In genomic region chr1:246727594-246727993, GRCh38 we compare ENCODE assay signal across 23 cellular contexts. TPM values are rescaled to one million over a fixed set of nuclear protein-coding genes. Genes with fewer than 3 reads are reported as not detected.
A peak's percentile ranks its signal among the peaks of the same experiment; 100 is the strongest.
DNase-seq lines count a peak whose midpoint lies in the region; ATAC-seq and TF ChIP-seq lines count a peak whose summit lies in the region.
"Had no signal": no experiment of that assay in that cellular context is flagged by ENCODE, and none has a peak within 500 bp of the region (broad histone marks: within the 10 kb centered on the region; RNA-seq: fewer than 3 reads in every experiment).

No MANE protein-coding gene starts in this region.

- H3K9me3 Mint-ChIP-seq in stimulated activated effector memory CD8-positive, alpha-beta T cell treated with anti-CD3 and anti-CD28 coated beads, Interleukin-12 subunit alpha, Interleukin-12 subunit beta, amount 100 ng/mL, for 72 hours, result peaks cover 20% of the 10 kb centered on the region

- peak overlapping the region; percentile 31 for H2BK5ac ChIP-seq in mesenchymal stem cell (ENCODE audit: low read depth, low read length, poor library complexity, severe bottlenecking)

- H3K36me3 Mint-ChIP-seq in stimulated activated effector memory CD8-positive, alpha-beta T cell treated with anti-CD3 and anti-CD28 coated beads, Interleukin-12 subunit alpha, Interleukin-12 subunit beta, amount 100 ng/mL, for 72 hours, result peaks cover 61% of the 10 kb centered on the region

- peak overlapping the region in 1 of 2 experiments; percentile 29 for H2BK12ac ChIP-seq in mesenchymal stem cell (ENCODE audit: low read length in 2 of 2)

- no peak overlapping the region for H3K14ac ChIP-seq in mesenchymal stem cell (ENCODE audit: low read length in 2 of 2)

- H2BK15ac ChIP-seq in mesenchymal stem cell (ENCODE audit: low read depth, poor library complexity, severe bottlenecking), result peak overlapping the region; percentile 65

- intact Hi-C loops in esophagus muscularis mucosa (cut with DNase I) (no loop called here), thyroid gland (cut with DNase I) (no loop called here)

- no peak overlapping the region for H3K4me3 Mint-ChIP-seq in stimulated activated effector memory CD8-positive, alpha-beta T cell treated with anti-CD3 and anti-CD28 coated beads, Interleukin-12 subunit alpha, Interleukin-12 subunit beta, amount 100 ng/mL, for 72 hours

- no peak overlapping the region for H3K27ac Mint-ChIP-seq in stimulated activated effector memory CD8-positive, alpha-beta T cell treated with anti-CD3 and anti-CD28 coated beads, Interleukin-12 subunit alpha, Interleukin-12 subunit beta, amount 100 ng/mL, for 72 hours

- H2AK5ac ChIP-seq in mesenchymal stem cell (ENCODE audit: low read length, severe bottlenecking), result peak overlapping the region; percentile 98

- ATAC-seq in stimulated activated effector memory CD8-positive, alpha-beta T cell treated with anti-CD3 and anti-CD28 coated beads, Interleukin-12 subunit alpha, Interleukin-12 subunit beta, amount 100 ng/mL, for 72 hours, result no peak
- ATAC-seq: HCT116 had no signal

- H3F3A ChIP-seq in Loucy (ENCODE audit: low read depth), result no peaks in the 10 kb centered on the region

- H3K23ac ChIP-seq in mesenchymal stem cell (ENCODE audit: low read length in 2 of 2), result no peak overlapping the region

- peaks cover 19% of the 10 kb centered on the region for H3K79me1 ChIP-seq in mesenchymal stem cell (replicated peaks; ENCODE audit: low read length, poor library complexity, severe bottlenecking)

- H3K4me3 ChIP-seq in Loucy (ENCODE audit: low read length, poor library complexity, severe bottlenecking), result peak overlapping the region; percentile 5
- no peak overlapping the region for H3K4me3 ChIP-seq in esophagus muscularis mucosa
- no peak overlapping the region for H3K4me3 ChIP-seq in mesenchymal stem cell (ENCODE audit: insufficient read depth in 1 of 2, low read depth in 1 of 2, low read length in 2 of 2)
- no peak overlapping the region for H3K4me3 ChIP-seq in thyroid gland (replicated peaks in 1 of 3)
- H3K4me3 ChIP-seq in hepatocyte, result no peak overlapping the region
- H3K4me3 ChIP-seq: PC-9 had no signal

- no peak overlapping the region for H3K4ac ChIP-seq in mesenchymal stem cell (ENCODE audit: low read depth in 1 of 2, low read length in 2 of 2)

- H2BK120ac ChIP-seq in mesenchymal stem cell (ENCODE audit: low read depth, low read length), result no peak overlapping the region

- DNase-seq in esophagus muscularis mucosa (ENCODE audit: extremely low spot score), result no peak
- no peak for DNase-seq in mesenchymal stem cell
- peak; percentile 7 to 45 for DNase-seq in thyroid gland
- DNase-seq in hepatocyte (ENCODE audit: low spot score), result no peak
- no peak for DNase-seq in stimulated activated CD4-positive, alpha-beta T cell treated with anti-CD3 and anti-CD28 coated beads, Interleukin-15, amount 100 ng/mL, for 24 hours
- no peak for DNase-seq in stimulated activated effector memory CD8-positive, alpha-beta T cell treated with anti-CD3 and anti-CD28 coated beads, Interleukin-12 subunit alpha, Interleukin-12 subunit beta, amount 100 ng/mL, for 72 hours (ENCODE audit: low spot score in 2 of 2)
- no peak for DNase-seq in activated CD4-positive, alpha-beta T cell treated with anti-CD3 and anti-CD28 coated beads for 1 hour
- DNase-seq: DMS53, GF-D8, GOT3, KG1, NCI-H1105, NCI-H146, NCI-H2029, NCI-H510A treated with DMSO at 0.1 percent for 48 hours, NCI-H748 treated with DMSO at 0.1 percent for 48 hours, PC-9, SHP77 treated with DMSO at 0.1 percent for 48 hours had no signal

- H3K36me3 ChIP-seq in Loucy (ENCODE audit: insufficient read depth, low read length), result peaks cover 39% of the 10 kb centered on the region; the same call in 1 of the 2 replicates
- H3K36me3 ChIP-seq in esophagus muscularis mucosa, result peaks cover 40 to 58% (median 48%) of the 10 kb centered on the region in 4 donors
- peaks cover 22 to 51% of the 10 kb centered on the region in 2 experiments for H3K36me3 ChIP-seq in mesenchymal stem cell (ENCODE audit: control insufficient read depth in 1 of 2, insufficient read depth in 2 of 2, low read depth in 1 of 2, low read length in 2 of 2)
- peaks cover 5 to 9% of the 10 kb centered on the region in 2 donors for H3K36me3 ChIP-seq in thyroid gland
- H3K36me3 ChIP-seq in hepatocyte (replicated peaks; ENCODE audit: insufficient read depth, low read depth), result peaks cover 3% of the 10 kb centered on the region

- H3K9ac ChIP-seq in Loucy (ENCODE audit: low read depth, low read length, poor library complexity, severe bottlenecking) (peak overlapping the region; percentile 8), mesenchymal stem cell (ENCODE audit: low read length) (no peak overlapping the region)

- H3K27me3 ChIP-seq in Loucy (ENCODE audit: insufficient read depth, low read length, poor library complexity, severe bottlenecking) (no peaks in the 10 kb centered on the region), esophagus muscularis mucosa (no peaks in the 10 kb centered on the region), mesenchymal stem cell (ENCODE audit: control insufficient read depth in 1 of 2, insufficient read depth in 1 of 2, low read length in 2 of 2) (no peaks in the 10 kb centered on the region), thyroid gland (no peaks in the 10 kb centered on the region), hepatocyte (no peaks in the 10 kb centered on the region)

- H3K9me3 ChIP-seq in Loucy (ENCODE audit: insufficient read depth, low read depth, low read length) (no peaks in the 10 kb centered on the region), esophagus muscularis mucosa (no peaks in the 10 kb centered on the region), mesenchymal stem cell (ENCODE audit: control insufficient read depth, low read length) (peaks cover 4% of the 10 kb centered on the region), thyroid gland (no peaks in the 10 kb centered on the region), hepatocyte (ENCODE audit: low read depth) (no peaks in the 10 kb centered on the region)

- WGBS in esophagus muscularis mucosa, result 100% methylated on average over 2 of the region's 3 CpGs
- 95% methylated on average over 3 of the region's 3 CpGs for WGBS in mesenchymal stem cell
- WGBS in thyroid gland, 2 donors, result 89 to 96% methylated on average over 3 of the region's 3 CpGs
- WGBS in hepatocyte (ENCODE audit: low lambda C conversion rate, missing lambda C conversion rate), result 100% methylated on average over 3 of the region's 3 CpGs

- no peak for TF ChIP-seq EP300 in esophagus muscularis mucosa (IDR thresholded peaks at IDR 0.05)

- H3K9me2 ChIP-seq in Loucy (replicated peaks; ENCODE audit: low read depth, low read length) (no peaks in the 10 kb centered on the region), hepatocyte (replicated peaks; ENCODE audit: insufficient read depth) (no peaks in the 10 kb centered on the region)

- peak overlapping the region; percentile 57 for H4K8ac ChIP-seq in mesenchymal stem cell (ENCODE audit: low read length)

- TF ChIP-seq CTCF in Loucy (conservative IDR thresholded peaks at IDR 0.05; ENCODE audit: low read length), result no peak
- no peak for TF ChIP-seq CTCF in esophagus muscularis mucosa (IDR thresholded peaks at IDR 0.05)
- no peak for TF ChIP-seq CTCF in thyroid gland (IDR thresholded peaks at IDR 0.05)
- no peak for TF ChIP-seq CTCF in hepatocyte (IDR thresholded peaks at IDR 0.05; ENCODE audit: poor library complexity)

- H3K27ac ChIP-seq in esophagus muscularis mucosa (replicated peaks in 1 of 4), result peak overlapping the region in 3 of 4 donors; percentile 2 to 19 (median 12)
- H3K27ac ChIP-seq in mesenchymal stem cell (ENCODE audit: low read length, poor library complexity, severe bottlenecking), result peak overlapping the region; percentile 90
- H3K27ac ChIP-seq in thyroid gland, result peak overlapping the region; percentile 42 to 56 (median 54)
- no peak overlapping the region for H3K27ac ChIP-seq in hepatocyte
- H3K27ac ChIP-seq: C4-2B, HL-60, PC-9, RWPE1 had no signal

- H3K18ac ChIP-seq in mesenchymal stem cell (ENCODE audit: low read depth in 1 of 2, low read length in 2 of 2), result peak overlapping the region in 1 of 2 experiments; percentile 55

- H4K91ac ChIP-seq in mesenchymal stem cell (ENCODE audit: low read length), result no peak overlapping the region

- H3K79me2 ChIP-seq in Loucy (ENCODE audit: insufficient read depth, low read length), result peaks cover 69% of the 10 kb centered on the region
- peaks cover 30% of the 10 kb centered on the region for H3K79me2 ChIP-seq in hepatocyte

- H3K4me1 Mint-ChIP-seq in stimulated activated effector memory CD8-positive, alpha-beta T cell treated with anti-CD3 and anti-CD28 coated beads, Interleukin-12 subunit alpha, Interleukin-12 subunit beta, amount 100 ng/mL, for 72 hours, result no peaks in the 10 kb centered on the region

- H3K4me1 ChIP-seq in Loucy (ENCODE audit: insufficient read depth, low read length, poor library complexity, severe bottlenecking), result peaks cover 27% of the 10 kb centered on the region
- H3K4me1 ChIP-seq in esophagus muscularis mucosa, result peaks cover 6 to 21% (median 14%) of the 10 kb centered on the region in 4 donors
- H3K4me1 ChIP-seq in mesenchymal stem cell (ENCODE audit: control insufficient read depth, insufficient read depth, low read depth, low read length), result peaks cover 8% of the 10 kb centered on the region
- H3K4me1 ChIP-seq in thyroid gland, result peaks cover 0 to 8% of the 10 kb centered on the region in 2 donors
- no peaks in the 10 kb centered on the region for H3K4me1 ChIP-seq in hepatocyte (ENCODE audit: insufficient read depth)

- H3K4me2 ChIP-seq in Loucy (ENCODE audit: low read depth, low read length, poor library complexity, severe bottlenecking), result peak overlapping the region; percentile 77
- no peak overlapping the region for H3K4me2 ChIP-seq in mesenchymal stem cell (ENCODE audit: low read length, poor library complexity, severe bottlenecking)
- H3K4me2 ChIP-seq in hepatocyte, result no peak overlapping the region
- H3K4me2 ChIP-seq: PC-9 had no signal

- H4K20me1 ChIP-seq in Loucy (ENCODE audit: insufficient read depth, low read length, poor library complexity, severe bottlenecking) (peaks cover 13% of the 10 kb centered on the region), hepatocyte (ENCODE audit: insufficient read depth, poor library complexity, severe bottlenecking) (no peaks in the 10 kb centered on the region)

- H2AFZ ChIP-seq in Loucy (ENCODE audit: low read length) (no peak overlapping the region), mesenchymal stem cell (ENCODE audit: low read depth, low read length) (no peak overlapping the region), hepatocyte (no peak overlapping the region)
- H2AFZ ChIP-seq: PC-9 had no signal

- no peak for TF ChIP-seq POLR2A in esophagus muscularis mucosa (IDR thresholded peaks at IDR 0.05; ENCODE audit: low read depth)
- no peak for TF ChIP-seq POLR2A in thyroid gland (IDR thresholded peaks at IDR 0.05)

RNA-seq across cellular contexts. Expression of gene SCCPDH, which starts 3.4 kb away (rescaled TPM):
- total RNA-seq in esophagus muscularis mucosa (10 to 100 TPM; 19.4 to 25.5 (median 23.8) TPM), thyroid gland (10 to 100 TPM; 30.0 to 37.8 (median 32.9) TPM), hepatocyte (44.2 and 47.6 TPM in 2 replicates)
- polyA plus RNA-seq in mesenchymal stem cell (2013, experiment 1 of 2), result 25.2 TPM
- polyA plus RNA-seq in mesenchymal stem cell (2013, experiment 2 of 2), result 26.5 TPM
- 39.3 and 44.8 TPM in 2 replicates for polyA plus RNA-seq in hepatocyte

Comparison
In these comparisons a context has a peak if more than half of its experiments do, and no peak if none do; other contexts are left out.
1. DNase-seq: peak in thyroid gland (2 of 2); none in esophagus muscularis mucosa (single experiment), mesenchymal stem cell (single experiment), hepatocyte (single experiment), stimulated activated CD4-positive, alpha-beta T cell treated with anti-CD3 and anti-CD28 coated beads, Interleukin-15, amount 100 ng/mL, for 24 hours (single experiment), stimulated activated effector memory CD8-positive, alpha-beta T cell treated with anti-CD3 and anti-CD28 coated beads, Interleukin-12 subunit alpha, Interleukin-12 subunit beta, amount 100 ng/mL, for 72 hours (0 of 2) and activated CD4-positive, alpha-beta T cell treated with anti-CD3 and anti-CD28 coated beads for 1 hour (single experiment).